1 cellular context compared by ENCODE assay signal in genomic region chr2:127649684-127650040, GRCh38.
TF ChIP-seq lines count a peak whose summit lies in the region.

No MANE protein-coding gene starts in this region.

TF ChIP-seq in H1, 55 proteins besides CTCF, POLR2A, EP300 and RAD21 (continued from another document):
- TF ChIP-seq SAP30 (IDR thresholded peaks at IDR 0.05; ENCODE audit: insufficient read depth, insufficient replicate concordance, low read length), result no peak
- peak; percentile 62 for TF ChIP-seq E2F6 (IDR thresholded peaks at IDR 0.05)
